ENCODE assay signal across 9 cellular contexts in the genomic region with DNA sequence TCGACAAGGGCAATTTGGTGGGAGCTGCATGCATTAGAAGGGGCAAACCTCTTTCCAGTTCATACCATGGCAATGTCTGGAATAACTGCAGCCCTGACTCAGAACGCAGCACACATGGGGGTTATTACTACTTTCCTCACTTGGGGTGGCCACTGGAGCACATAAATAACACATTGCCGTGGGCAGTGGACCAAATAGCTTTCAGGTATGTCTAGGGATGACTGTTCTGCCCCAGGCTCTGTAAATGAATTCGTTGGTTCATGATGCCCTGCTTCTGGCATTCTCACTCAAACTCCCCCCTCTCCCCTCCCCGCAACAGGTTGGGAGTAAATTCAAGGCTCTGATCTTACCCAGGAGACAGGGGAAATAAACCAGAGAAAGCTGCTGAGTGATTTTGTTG.
"Had no signal": no experiment of that assay in that cellular context is flagged by ENCODE, and none has a peak within 500 bp of the region (broad histone marks: within the 10 kb centered on the region; RNA-seq: fewer than 3 reads in every experiment).

No MANE protein-coding gene starts in this region.

- H3K27me3 ChIP-seq: body of pancreas, upper lobe of left lung had no signal

- H3K4me1 ChIP-seq: body of pancreas, upper lobe of left lung had no signal

- H3K4me3 ChIP-seq: body of pancreas, upper lobe of left lung had no signal

- H3K9me3 ChIP-seq: body of pancreas, upper lobe of left lung had no signal

- ATAC-seq: body of pancreas, left lobe of liver had no signal

- H3K27ac ChIP-seq: body of pancreas, epithelial cell of prostate, upper lobe of left lung had no signal

- DNase-seq: activated CD4-positive, alpha-beta T cell treated with anti-CD3 and anti-CD28 coated beads for 48 hours; activated naive CD4-positive, alpha-beta T cell treated with anti-CD3 and anti-CD28 coated beads for 36 hours; body of pancreas; effector memory CD4-positive, alpha-beta T cell; stimulated activated CD4-positive, alpha-beta T cell treated with anti-CD3 and anti-CD28 coated beads, Interleukin-2, amount 100 ng/mL, for 48 hours; stimulated activated naive CD4-positive, alpha-beta T cell treated with Interleukin-2 at 50 U/mL for 16 hours had no signal

- H3K36me3 ChIP-seq: upper lobe of left lung had no signal
